ENCODE assay signal across 10 cellular contexts in genomic region chr3:77081240-77081661, GRCh38. TPM values are rescaled to one million over a fixed set of nuclear protein-coding genes. Genes with fewer than 3 reads are reported as not detected.
DNase-seq lines count a peak whose midpoint lies in the region; TF ChIP-seq lines count a peak whose summit lies in the region.
"Had no signal": no experiment of that assay in that cellular context is flagged by ENCODE, and none has a peak within 500 bp of the region (broad histone marks: within the 10 kb centered on the region; RNA-seq: fewer than 3 reads in every experiment).

No MANE protein-coding gene starts in this region.

- H3K36me3 ChIP-seq in endodermal cell (ENCODE audit: control insufficient read depth, insufficient read depth, low read length) (no peaks in the 10 kb centered on the region), vagina (no peaks in the 10 kb centered on the region), H7 (replicated peaks; ENCODE audit: control insufficient read depth, insufficient read depth, low read length) (no peaks in the 10 kb centered on the region)

- no peaks in the 10 kb centered on the region for H3K27me3 Mint-ChIP-seq in osteocyte (ENCODE audit: unreplicated experiment)
- no peaks in the 10 kb centered on the region for H3K27me3 Mint-ChIP-seq in endodermal cell (ENCODE audit: insufficient read depth)
- H3K27me3 Mint-ChIP-seq: IgD-negative memory B cell had no signal

- TF ChIP-seq POLR2A in vagina (IDR thresholded peaks at IDR 0.05): no peak

- intact Hi-C loops in vagina (cut with DNase I): no loop called here

- peak overlapping the region; percentile 20 for H3K27ac Mint-ChIP-seq in osteocyte (ENCODE audit: unreplicated experiment)
- H3K27ac Mint-ChIP-seq in endodermal cell: no peak overlapping the region
- H3K27ac Mint-ChIP-seq: IgD-negative memory B cell had no signal

- H3K4me1 ChIP-seq in endodermal cell (ENCODE audit: control insufficient read depth, insufficient read depth, low read length): no peaks in the 10 kb centered on the region
- peaks cover 8% of the 10 kb centered on the region for H3K4me1 ChIP-seq in vagina

- H3K4me3 ChIP-seq in epithelial cell of proximal tubule (ENCODE audit: low read depth, low read length) (no peak overlapping the region), endodermal cell (ENCODE audit: low read length) (no peak overlapping the region), vagina (no peak overlapping the region), H7 (ENCODE audit: insufficient read depth, low read depth, low read length) (no peak overlapping the region)

- H3K27me3 ChIP-seq in endodermal cell (ENCODE audit: control insufficient read depth, insufficient read depth, low read length, poor library complexity, severe bottlenecking) (no peaks in the 10 kb centered on the region), vagina (no peaks in the 10 kb centered on the region), H7 (ENCODE audit: control insufficient read depth, insufficient read depth, low read length) (no peaks in the 10 kb centered on the region)

- 92 to 100% methylated on average over 2 to 3 of the region's 3 CpGs for WGBS in endodermal cell (ENCODE audit: insufficient coverage in 1 of 2, insufficient read length in 1 of 2), 2 experiments

- H3K4me1 Mint-ChIP-seq in osteocyte (ENCODE audit: unreplicated experiment) (peaks cover 7% of the 10 kb centered on the region), endodermal cell (peaks cover 4% of the 10 kb centered on the region)
- H3K4me1 Mint-ChIP-seq: IgD-negative memory B cell had no signal

- H3K27ac ChIP-seq in endodermal cell (ENCODE audit: low read depth, low read length): no peak overlapping the region
- no peak overlapping the region for H3K27ac ChIP-seq in vagina

- no peak overlapping the region for H3K9ac ChIP-seq in endodermal cell (ENCODE audit: extremely low read depth, low read length, poor library complexity, severe bottlenecking)

- H3K9me3 Mint-ChIP-seq in osteocyte (ENCODE audit: unreplicated experiment) (no peaks in the 10 kb centered on the region), endodermal cell (no peaks in the 10 kb centered on the region)

- H3K36me3 Mint-ChIP-seq in osteocyte (ENCODE audit: unreplicated experiment): no peaks in the 10 kb centered on the region
- no peaks in the 10 kb centered on the region for H3K36me3 Mint-ChIP-seq in endodermal cell (ENCODE audit: low read depth)
- H3K36me3 Mint-ChIP-seq: IgD-negative memory B cell had no signal

- TF ChIP-seq CTCF in epithelial cell of proximal tubule (conservative IDR thresholded peaks at IDR 0.05; ENCODE audit: low read depth, low read length): no peak
- no peak for TF ChIP-seq CTCF in osteocyte (IDR thresholded peaks at IDR 0.05)
- no peak for TF ChIP-seq CTCF in endodermal cell (conservative IDR thresholded peaks at IDR 0.05)
- TF ChIP-seq CTCF in vagina (IDR thresholded peaks at IDR 0.05): no peak

- H3K9me3 ChIP-seq in endodermal cell (ENCODE audit: control insufficient read depth, low read length) (no peaks in the 10 kb centered on the region), vagina (no peaks in the 10 kb centered on the region)

- H3K4me3 Mint-ChIP-seq in osteocyte (ENCODE audit: unreplicated experiment) (no peak overlapping the region), endodermal cell (no peak overlapping the region)
- H3K4me3 Mint-ChIP-seq: IgD-negative memory B cell had no signal

- peak; percentile 21 for DNase-seq in HPDE6-E6E7 (ENCODE audit: extremely low spot score)
- DNase-seq in NCI-H774 (lab: John Stamatoyannopoulos, UW): peak; percentile 11
- peak; percentile 89 for DNase-seq in epithelial cell of proximal tubule (ENCODE audit: low read depth)
- DNase-seq in osteocyte (ENCODE audit: extremely low spot score, unreplicated experiment): no peak
- DNase-seq in endodermal cell: no peak
- no peak for DNase-seq in vagina (ENCODE audit: extremely low spot score in 2 of 2)
- no peak for DNase-seq in H7
- no peak for DNase-seq in NCI-H226
- DNase-seq: activated naive CD4-positive, alpha-beta T cell had no signal

RNA-seq across cellular contexts. Expression of gene ROBO2, which starts 41.4 kb away (rescaled TPM):
- total RNA-seq in epithelial cell of proximal tubule (0.07 and 0.52 TPM in 2 replicates), osteocyte (18.4 and 19.0 TPM in 2 replicates), endodermal cell (1 to 10 TPM; 2.5 to 2.9 TPM), vagina (11.0 TPM)
- 23.3 TPM for polyA plus RNA-seq in endodermal cell (2013, experiment 1 of 2)
- 21.1 TPM for polyA plus RNA-seq in endodermal cell (2013, experiment 2 of 2)
- 4.4 and 8.3 TPM in 2 replicates for total RNA-seq in H7 (2014; rRNA removed; shearing (Covaris generic))
- polyA plus RNA-seq: IgD-negative memory B cell had no signal

Comparison
In these comparisons a context has a peak if more than half of its experiments do, and no peak if none do; other contexts are left out.
1. DNase-seq: peak in HPDE6-E6E7 (single experiment), NCI-H774 (single experiment) and epithelial cell of proximal tubule (single experiment); none in osteocyte (single experiment), endodermal cell (single experiment), vagina (0 of 2), H7 (single experiment) and NCI-H226 (single experiment).